Comparison of ENCODE assay signal across 8 cellular contexts in genomic region chr1:210584439-210585113, GRCh38.
DNase-seq lines count a peak whose midpoint lies in the region; ATAC-seq, FAIRE-seq and TF ChIP-seq lines count a peak whose summit lies in the region.

No MANE protein-coding gene starts in this region.

- no peaks in the 10 kb centered on the region for H3K4me1 Mint-ChIP-seq in T-helper 2 cell treated with Interferon-gamma antibody and Interleukin-4, amounts not matched to agents 5 μg/mL and 100 μg/mL, for 36 hours (ENCODE audit: low read depth)

- H3K9me3 Mint-ChIP-seq in T-helper 2 cell treated with Interferon-gamma antibody and Interleukin-4, amounts not matched to agents 5 μg/mL and 100 μg/mL, for 36 hours = no peaks in the 10 kb centered on the region

- FAIRE-seq in GM12892 (lab: Jason Lieb, UNC) = peak; percentile 88

- no peak for TF ChIP-seq POLR2A in GM12892 (IDR thresholded peaks at IDR 0.05; ENCODE audit: low read depth, low read length)

- peak; percentile 29 for DNase-seq in GM12892 (ENCODE audit: insufficient read length)
- peak; percentile 64 to 69 for DNase-seq in NCI-H187 (lab: John Stamatoyannopoulos, UW)
- peak; percentile 53 for DNase-seq in T-helper 2 cell treated with Interferon-gamma antibody and Interleukin-4, amounts not matched to agents 5 μg/mL and 100 μg/mL, for 36 hours (ENCODE audit: low spot score)
- peak in 55 of 58 donors; percentile 27 to 96 (median 79) for DNase-seq in anterior cingulate cortex (lab: John Stamatoyannopoulos, UW)
- peak; percentile 70 for DNase-seq in hepatic stellate cell (ENCODE audit: low spot score)
- peak; percentile 33 for DNase-seq in skeletal muscle cell (ENCODE audit: low read depth)

- no peak overlapping the region for H3K4me3 Mint-ChIP-seq in T-helper 2 cell treated with Interferon-gamma antibody and Interleukin-4, amounts not matched to agents 5 μg/mL and 100 μg/mL, for 36 hours

- no peaks in the 10 kb centered on the region for H3K36me3 Mint-ChIP-seq in T-helper 2 cell treated with Interferon-gamma antibody and Interleukin-4, amounts not matched to agents 5 μg/mL and 100 μg/mL, for 36 hours (ENCODE audit: low read depth)

- ATAC-seq in HG02885 (IDR thresholded peaks at IDR 0.05; ENCODE audit: poor library complexity, unreplicated experiment) = peak; percentile 84
- no peak for ATAC-seq in HG03097 (IDR thresholded peaks at IDR 0.05; ENCODE audit: low FRiP score, unreplicated experiment)

- H3K27ac Mint-ChIP-seq in T-helper 2 cell treated with Interferon-gamma antibody and Interleukin-4, amounts not matched to agents 5 μg/mL and 100 μg/mL, for 36 hours = no peak overlapping the region

- peaks cover 12% of the 10 kb centered on the region for H3K27me3 Mint-ChIP-seq in T-helper 2 cell treated with Interferon-gamma antibody and Interleukin-4, amounts not matched to agents 5 μg/mL and 100 μg/mL, for 36 hours (ENCODE audit: low read depth)

- no peak overlapping the region for H3K4me3 ChIP-seq in skeletal muscle cell (ENCODE audit: low read depth, low read length)

Comparison
In these comparisons a context has a peak if more than half of its experiments do, and no peak if none do; other contexts are left out.
1. DNase-seq: peak in every context shown above with its lines; median percentile 79 in anterior cingulate cortex; 70 in hepatic stellate cell; 66 in NCI-H187; 53 in T-helper 2 cell treated with Interferon-gamma antibody and Interleukin-4, amounts not matched to agents 5 μg/mL and 100 μg/mL, for 36 hours; 33 in skeletal muscle cell; 29 in GM12892.